In genomic region chr2:130228467-130229160, GRCh38 we compare ENCODE assay signal across 1 cellular context.
TF ChIP-seq lines count a peak whose summit lies in the region.

No MANE protein-coding gene starts in this region.

TF ChIP-seq in K562, 482 proteins besides CTCF, POLR2A, EP300 and RAD21:
- peak; percentile 36 for TF ChIP-seq FIP1L1 (IDR thresholded peaks at IDR 0.05; ENCODE audit: low read depth, low read length, poor library complexity, severe bottlenecking)
- peak; percentile 68 for TF ChIP-seq PCBP1 (IDR thresholded peaks at IDR 0.05; ENCODE audit: low read depth, low read length, poor library complexity, severe bottlenecking)
- TF ChIP-seq RBM25 (IDR thresholded peaks at IDR 0.05; ENCODE audit: low read depth, low read length, severe bottlenecking): peak; percentile 76
- TF ChIP-seq, protein P1, sequence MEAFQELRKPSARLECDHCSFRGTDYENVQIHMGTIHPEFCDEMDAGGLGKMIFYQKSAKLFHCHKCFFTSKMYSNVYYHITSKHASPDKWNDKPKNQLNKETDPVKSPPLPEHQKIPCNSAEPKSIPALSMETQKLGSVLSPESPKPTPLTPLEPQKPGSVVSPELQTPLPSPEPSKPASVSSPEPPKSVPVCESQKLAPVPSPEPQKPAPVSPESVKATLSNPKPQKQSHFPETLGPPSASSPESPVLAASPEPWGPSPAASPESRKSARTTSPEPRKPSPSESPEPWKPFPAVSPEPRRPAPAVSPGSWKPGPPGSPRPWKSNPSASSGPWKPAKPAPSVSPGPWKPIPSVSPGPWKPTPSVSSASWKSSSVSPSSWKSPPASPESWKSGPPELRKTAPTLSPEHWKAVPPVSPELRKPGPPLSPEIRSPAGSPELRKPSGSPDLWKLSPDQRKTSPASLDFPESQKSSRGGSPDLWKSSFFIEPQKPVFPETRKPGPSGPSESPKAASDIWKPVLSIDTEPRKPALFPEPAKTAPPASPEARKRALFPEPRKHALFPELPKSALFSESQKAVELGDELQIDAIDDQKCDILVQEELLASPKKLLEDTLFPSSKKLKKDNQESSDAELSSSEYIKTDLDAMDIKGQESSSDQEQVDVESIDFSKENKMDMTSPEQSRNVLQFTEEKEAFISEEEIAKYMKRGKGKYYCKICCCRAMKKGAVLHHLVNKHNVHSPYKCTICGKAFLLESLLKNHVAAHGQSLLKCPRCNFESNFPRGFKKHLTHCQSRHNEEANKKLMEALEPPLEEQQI (IDR thresholded peaks at IDR 0.05): peak; percentile 54; the same call in 1 of the 2 replicates
- peak; percentile 56; the same call in 1 of the 2 replicates for TF ChIP-seq BCOR (IDR thresholded peaks at IDR 0.05)
- peak; percentile 39 to 48; a peak in 2 of 4 replicates for TF ChIP-seq KDM1A (IDR thresholded peaks at IDR 0.05)
- 0 out of 2 replicates have a peak, but pooled peaks have one; percentile 30 for TF ChIP-seq CBX1 (IDR thresholded peaks at IDR 0.05; ENCODE audit: low read depth)
- TF ChIP-seq, protein P2, sequence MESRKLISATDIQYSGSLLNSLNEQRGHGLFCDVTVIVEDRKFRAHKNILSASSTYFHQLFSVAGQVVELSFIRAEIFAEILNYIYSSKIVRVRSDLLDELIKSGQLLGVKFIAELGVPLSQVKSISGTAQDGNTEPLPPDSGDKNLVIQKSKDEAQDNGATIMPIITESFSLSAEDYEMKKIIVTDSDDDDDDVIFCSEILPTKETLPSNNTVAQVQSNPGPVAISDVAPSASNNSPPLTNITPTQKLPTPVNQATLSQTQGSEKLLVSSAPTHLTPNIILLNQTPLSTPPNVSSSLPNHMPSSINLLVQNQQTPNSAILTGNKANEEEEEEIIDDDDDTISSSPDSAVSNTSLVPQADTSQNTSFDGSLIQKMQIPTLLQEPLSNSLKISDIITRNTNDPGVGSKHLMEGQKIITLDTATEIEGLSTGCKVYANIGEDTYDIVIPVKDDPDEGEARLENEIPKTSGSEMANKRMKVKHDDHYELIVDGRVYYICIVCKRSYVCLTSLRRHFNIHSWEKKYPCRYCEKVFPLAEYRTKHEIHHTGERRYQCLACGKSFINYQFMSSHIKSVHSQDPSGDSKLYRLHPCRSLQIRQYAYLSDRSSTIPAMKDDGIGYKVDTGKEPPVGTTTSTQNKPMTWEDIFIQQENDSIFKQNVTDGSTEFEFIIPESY (CRISPR knock-in tag; IDR thresholded peaks at IDR 0.05): peak; percentile 49; the same call in 1 of the 2 replicates
- TF ChIP-seq RCOR1 (IDR thresholded peaks at IDR 0.05; ENCODE audit: borderline replicate concordance in 1 of 2, low read depth in 2 of 2, low read length in 2 of 2): 0 out of 4 replicates have a peak, but pooled peaks of 1 of the 2 experiments have one; percentile 6
